9 cellular contexts compared by ENCODE assay signal in the genomic region with DNA sequence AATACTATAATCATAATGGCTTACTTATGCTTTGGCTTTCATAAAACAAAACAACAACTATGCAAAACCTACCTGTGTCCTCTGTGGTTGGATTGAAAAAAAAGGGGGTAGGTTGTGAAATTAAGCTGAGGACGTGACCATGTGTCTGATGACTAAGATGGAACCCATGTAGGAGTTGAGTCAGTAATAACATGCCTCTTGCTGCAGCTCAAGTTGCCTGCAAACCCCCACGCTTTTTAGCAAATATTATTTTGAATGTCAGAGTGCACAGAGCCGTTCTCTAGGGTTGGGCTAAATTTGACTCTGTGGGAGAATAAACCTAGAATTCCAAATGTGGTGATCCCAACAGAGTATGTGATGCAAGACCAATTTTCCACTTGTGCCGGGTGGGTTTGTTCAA.
A peak's percentile ranks its signal among the peaks of the same experiment; 100 is the strongest.
DNase-seq lines count a peak whose midpoint lies in the region; ATAC-seq and TF ChIP-seq lines count a peak whose summit lies in the region.
"Had no signal": no experiment of that assay in that cellular context is flagged by ENCODE, and none has a peak within 500 bp of the region (broad histone marks: within the 10 kb centered on the region; RNA-seq: fewer than 3 reads in every experiment).

No MANE protein-coding gene starts in this region.

- H3K4me3 ChIP-seq in fibroblast of mammary gland (ENCODE audit: control insufficient read depth, low read depth, low read length), result no peak overlapping the region

- H3K36me3 Mint-ChIP-seq in immature natural killer cell, result peaks cover 0 to 5% (median 0%) of the 10 kb centered on the region in 3 donors
- H3K36me3 Mint-ChIP-seq: activated naive CD4-positive, alpha-beta T cell treated with anti-CD3 and anti-CD28 coated beads, Interleukin-2, amount 50 U/mL, for 24 hours had no signal

- peak; percentile 90 for DNase-seq in fibroblast of mammary gland (ENCODE audit: low read depth)
- DNase-seq in HPDE6-E6E7 (ENCODE audit: extremely low spot score), result no peak
- no peak for DNase-seq in kidney glomerular epithelial cell (lab: John Stamatoyannopoulos, UW)
- DNase-seq in immature natural killer cell, result no peak

- no peak for TF ChIP-seq CTCF in fibroblast of mammary gland (conservative IDR thresholded peaks at IDR 0.05; ENCODE audit: control insufficient read depth, insufficient read depth, low read depth, low read length)

- H3K27me3 Mint-ChIP-seq in immature natural killer cell (ENCODE audit: low read depth in 3 of 3), result peaks cover 0 to 5% (median 3%) of the 10 kb centered on the region in 3 donors
- H3K27me3 Mint-ChIP-seq: activated naive CD4-positive, alpha-beta T cell treated with anti-CD3 and anti-CD28 coated beads, Interleukin-2, amount 50 U/mL, for 24 hours had no signal

- no peaks in the 10 kb centered on the region for H3K9me3 Mint-ChIP-seq in immature natural killer cell

- no peak overlapping the region for H3K4me3 Mint-ChIP-seq in immature natural killer cell
- H3K4me3 Mint-ChIP-seq: activated naive CD4-positive, alpha-beta T cell treated with anti-CD3 and anti-CD28 coated beads, Interleukin-2, amount 50 U/mL, for 24 hours had no signal

- ATAC-seq in GM18519 (IDR thresholded peaks at IDR 0.05; ENCODE audit: low FRiP score, unreplicated experiment) (peak; percentile 68), GM21576 (IDR thresholded peaks at IDR 0.05; ENCODE audit: unreplicated experiment) (peak; percentile 49), HG03565 (IDR thresholded peaks at IDR 0.05; ENCODE audit: unreplicated experiment) (peak; percentile 50), GM18861 (IDR thresholded peaks at IDR 0.05; ENCODE audit: unreplicated experiment) (no peak)

- H3K4me1 Mint-ChIP-seq in immature natural killer cell, result peaks cover 0 to 2% of the 10 kb centered on the region in 2 donors

- H3K27ac Mint-ChIP-seq in immature natural killer cell, result no peak overlapping the region
- H3K27ac Mint-ChIP-seq: activated naive CD4-positive, alpha-beta T cell treated with anti-CD3 and anti-CD28 coated beads, Interleukin-2, amount 50 U/mL, for 24 hours had no signal
